ENCODE assay signal across 18 cellular contexts in the genomic region with DNA sequence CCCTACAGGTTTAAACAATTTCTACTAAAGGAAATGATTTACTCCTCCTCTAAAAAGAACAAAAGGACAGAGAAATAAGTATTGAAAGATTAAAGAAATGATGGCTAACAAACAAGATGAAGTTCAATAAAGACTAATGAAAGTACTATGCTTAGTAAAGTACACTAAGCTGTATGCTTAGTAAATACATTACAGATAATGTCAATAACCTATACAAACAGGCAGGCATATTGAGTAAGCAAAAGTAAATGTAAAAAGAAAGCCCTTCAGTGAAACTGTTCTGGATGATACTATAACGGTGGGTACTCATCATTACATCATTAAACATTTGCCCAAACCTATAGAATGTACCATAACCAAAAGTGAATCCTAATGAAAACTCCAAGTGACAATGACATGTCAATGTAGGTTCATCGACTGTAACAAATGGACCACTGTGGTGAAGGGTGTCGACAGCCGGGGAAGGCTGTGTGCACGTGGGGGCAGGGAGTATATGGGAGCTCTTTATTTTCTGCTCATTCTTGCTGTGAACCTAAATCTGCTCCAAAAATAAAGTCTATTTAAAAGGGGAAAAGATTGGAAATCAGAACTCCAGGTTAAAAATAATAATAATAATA. TPM values are rescaled to one million over a fixed set of nuclear protein-coding genes. Genes with fewer than 3 reads are reported as not detected.
A peak's percentile ranks its signal among the peaks of the same experiment; 100 is the strongest.
DNase-seq lines count a peak whose midpoint lies in the region; ATAC-seq, FAIRE-seq and TF ChIP-seq lines count a peak whose summit lies in the region.
"Had no signal": no experiment of that assay in that cellular context is flagged by ENCODE, and none has a peak within 500 bp of the region (broad histone marks: within the 10 kb centered on the region; RNA-seq: fewer than 3 reads in every experiment).

No MANE protein-coding gene starts in this region.

- TF ChIP-seq POLR2A in K562 (conservative IDR thresholded peaks at IDR 0.05): no peak
- no peak for TF ChIP-seq POLR2A in tibial nerve (IDR thresholded peaks at IDR 0.05)

- H2AFZ ChIP-seq in K562 (ENCODE audit: low read depth, low read length): no peak overlapping the region

- peaks cover 0 to 2% of the 10 kb centered on the region in 2 donors for H3K27me3 Mint-ChIP-seq in CD8-positive, alpha-beta memory T cell
- H3K27me3 Mint-ChIP-seq: B cell; CD4-positive, CD25-positive, alpha-beta regulatory T cell had no signal

- no peak overlapping the region for H3K9ac ChIP-seq in K562 (ENCODE audit: insufficient read depth in 1 of 2, low read depth in 2 of 2, low read length in 2 of 2)

- peaks cover 49 to 74% (median 69%) of the 10 kb centered on the region in 3 donors for H3K4me1 Mint-ChIP-seq in CD8-positive, alpha-beta memory T cell

- H3K9me1 ChIP-seq in K562 (ENCODE audit: control insufficient read depth, insufficient read depth, low read length): no peaks in the 10 kb centered on the region

- intact Hi-C loops in K562 (cut with micrococcal nuclease): no loop called here

- no peak overlapping the region for H3K4me2 ChIP-seq in K562 (ENCODE audit: insufficient read depth, low read length)

- CTCF ChIA-PET in CD8-positive, alpha-beta memory T cell (lab: Charles Lee): no interaction called here
- CTCF ChIA-PET in K562 (lab: Yijun Ruan, JAX; ENCODE audit: low intra/inter-chr PET ratio): no interaction called here

- POLR2A ChIA-PET in CD8-positive, alpha-beta memory T cell (lab: Charles Lee): no interaction called here
- POLR2A ChIA-PET in K562 (lab: Yijun Ruan, JAX): no interaction called here

- peaks cover 20% of the 10 kb centered on the region for H3K4me1 ChIP-seq in CD8-positive, alpha-beta memory T cell (ENCODE audit: insufficient read depth, low read length)
- peaks cover 0 to 7% of the 10 kb centered on the region in 2 experiments; a peak in 2 of 5 replicates for H3K4me1 ChIP-seq in K562 (replicated peaks in 1 of 2; ENCODE audit: control insufficient read depth in 2 of 2, insufficient read depth in 2 of 2, low read length in 2 of 2)
- peaks cover 0 to 13% (median 0%) of the 10 kb centered on the region in 4 donors for H3K4me1 ChIP-seq in tibial nerve

- H3K27ac ChIP-seq in CD8-positive, alpha-beta memory T cell (ENCODE audit: low read depth, low read length): no peak overlapping the region
- H3K27ac ChIP-seq in K562 (ENCODE audit: extremely low read depth, low read depth, low read length) (no peak overlapping the region), tibial nerve (no peak overlapping the region)

- peak overlapping the region in 1 of 7 donors; percentile 37 for H3K4me3 Mint-ChIP-seq in CD8-positive, alpha-beta memory T cell
- H3K4me3 Mint-ChIP-seq: B cell; CD4-positive, CD25-positive, alpha-beta regulatory T cell; H9 had no signal

- DNase-seq in CD8-positive, alpha-beta memory T cell: no peak
- peak; percentile 33 for DNase-seq in NCI-H345 (lab: John Stamatoyannopoulos, UW)
- no peak for DNase-seq in K562 (ENCODE audit: extremely low read depth in 1 of 4, low spot score in 3 of 4)
- no peak for DNase-seq in tibial nerve (ENCODE audit: low spot score in 2 of 2)
- no peak for DNase-seq in T-helper 2 cell
- DNase-seq: CD4-positive, CD25-positive, alpha-beta regulatory T cell; DMS79 treated with DMSO at 0.1 percent for 48 hours; H9; NCI-H1105; NCI-H1694 treated with DMSO at 0.1 percent for 48 hours; NCI-H226; NCI-H526; Right ventricle myocardium superior; SW 1271 had no signal

- TF ChIP-seq EP300 in K562 (IDR thresholded peaks at IDR 0.05; ENCODE audit: low read length) (no peak), tibial nerve (IDR thresholded peaks at IDR 0.05) (no peak)

- peak overlapping the region in 7 of 8 donors; percentile 45 to 89 (median 70) for H3K27ac Mint-ChIP-seq in CD8-positive, alpha-beta memory T cell
- H3K27ac Mint-ChIP-seq: B cell; CD4-positive, CD25-positive, alpha-beta regulatory T cell; H9 had no signal

- TF ChIP-seq RAD21 in K562 (CRISPR knock-in tag; conservative IDR thresholded peaks at IDR 0.05 in 1 of 2, IDR thresholded peaks at IDR 0.05 in 1 of 2): no peak

- BruUV-seq in K562 (replicated peaks; lab: Mats Ljungman, UMichigan): no TSS peak

- no peaks in the 10 kb centered on the region for H3K27me3 ChIP-seq in CD8-positive, alpha-beta memory T cell (ENCODE audit: insufficient read depth, low read length, poor library complexity, severe bottlenecking)
- H3K27me3 ChIP-seq in K562 (ENCODE audit: control insufficient read depth in 2 of 2, insufficient read depth in 2 of 2, low read length in 2 of 2) (no peaks in the 10 kb centered on the region), tibial nerve (no peaks in the 10 kb centered on the region)

- in situ Hi-C loops in K562 (cut with MboI): no loop called here

- ATAC-seq in K562: no peak
- ATAC-seq in GM18873 (IDR thresholded peaks at IDR 0.05; ENCODE audit: low FRiP score, unreplicated experiment): no peak

- no peaks in the 10 kb centered on the region for H3K9me3 Mint-ChIP-seq in CD8-positive, alpha-beta memory T cell
- H3K9me3 Mint-ChIP-seq: CD4-positive, CD25-positive, alpha-beta regulatory T cell; H9 had no signal

- WGBS in K562 (ENCODE audit: insufficient coverage, low coverage, missing lambda C conversion rate): 61% methylated on average over 5 of the region's 5 CpGs
- 62 to 68% methylated on average over 5 of the region's 5 CpGs for WGBS in tibial nerve, 2 donors

- no peaks in the 10 kb centered on the region for H3K36me3 Mint-ChIP-seq in CD8-positive, alpha-beta memory T cell
- H3K36me3 Mint-ChIP-seq: CD4-positive, CD25-positive, alpha-beta regulatory T cell had no signal

- H3K4me3 ChIP-seq in CD8-positive, alpha-beta memory T cell (ENCODE audit: low read length): no peak overlapping the region
- H3K4me3 ChIP-seq in K562: no peak overlapping the region
- no peak overlapping the region for H3K4me3 ChIP-seq in tibial nerve

- no peaks in the 10 kb centered on the region for H3K36me3 ChIP-seq in CD8-positive, alpha-beta memory T cell (ENCODE audit: insufficient read depth, low read length)
- H3K36me3 ChIP-seq in K562 (ENCODE audit: control insufficient read depth, insufficient read depth, low read length) (no peaks in the 10 kb centered on the region), tibial nerve (no peaks in the 10 kb centered on the region)

- H4K20me1 ChIP-seq in K562 (replicated peaks; ENCODE audit: control insufficient read depth, insufficient read depth, low read length): no peaks in the 10 kb centered on the region

- TF ChIP-seq CTCF in K562 (IDR thresholded peaks at IDR 0.05 in 2 of 3, conservative IDR thresholded peaks at IDR 0.05 in 1 of 3; ENCODE audit: insufficient read depth in 2 of 3, low read depth in 1 of 3, low read length in 3 of 3) (no peak), tibial nerve (IDR thresholded peaks at IDR 0.05) (no peak)

- FAIRE-seq in G401.6 (lab: Jason Lieb, UNC): peak; percentile 59
- FAIRE-seq in K562 (lab: Jason Lieb, UNC): no peak
- FAIRE-seq: HTR-8/SVneo had no signal

- H3K79me2 ChIP-seq in K562 (ENCODE audit: control insufficient read depth, insufficient read depth, low read length): peaks cover 13% of the 10 kb centered on the region; the same call in 2 of the 3 replicates

- H3K9me3 ChIP-seq in CD8-positive, alpha-beta memory T cell (ENCODE audit: low read length): no peaks in the 10 kb centered on the region
- H3K9me3 ChIP-seq in K562 (replicated peaks; ENCODE audit: control insufficient read depth, insufficient read depth, low read depth, low read length) (no peaks in the 10 kb centered on the region), tibial nerve (no peaks in the 10 kb centered on the region)

TF ChIP-seq in K562, 482 proteins besides CTCF, POLR2A, EP300 and RAD21:
- no peak for TF ChIP-seq TEAD1 (CRISPR knock-in tag; IDR thresholded peaks at IDR 0.05)
- TF ChIP-seq PBX2 (CRISPR knock-in tag; IDR thresholded peaks at IDR 0.05; ENCODE audit: low read depth): no peak
- TF ChIP-seq PBX2 (tag; conservative IDR thresholded peaks at IDR 0.05; ENCODE audit: low read depth): 0 out of 2 replicates have a peak, but pooled peaks have one; percentile 7

RNA-seq across cellular contexts. Expression of gene CYTH3, which starts 34.0 kb away (rescaled TPM):
- 1 to 10 TPM; 4.5 to 4.9 TPM for total RNA-seq in CD8-positive, alpha-beta memory T cell
- 15.7 TPM for polyA plus RNA-seq in CD8-positive, alpha-beta memory T cell
- 23.7 and 39.3 TPM in 2 replicates for total RNA-seq in K562 (2011; cell fraction: chromatin; rRNA removed; ENCODE audit: low replicate concordance)
- 19.7 and 23.5 TPM in 2 replicates for total RNA-seq in K562 (2011; cell fraction: nucleolus; rRNA removed)
- total RNA-seq in K562 (2011; cell fraction: nucleoplasm; rRNA removed): 22.3 and 24.9 TPM in 2 replicates
- total RNA-seq in K562 (2014; rRNA removed) (8.8 and 14.3 TPM in 2 replicates), K562 (2014; rRNA removed; fragmentation: Illumina TruSeq; extraction: Trizol) (7.4 and 8.4 TPM in 2 replicates), K562 (2015; rRNA removed; fragmentation: Illumina TruSeq; extraction: Trizol) (11.5 TPM in 2 replicates), K562 (2021) (14.8 and 15.2 TPM in 2 replicates), tibial nerve (10 to 100 TPM; 49.2 to 61.2 (median 53.2) TPM)
- polyA plus RNA-seq in K562 (2011; rRNA removed) (11.4 and 16.2 TPM in 2 replicates), K562 (2014; fragmentation: Illumina TruSeq; extraction: Trizol) (12.3 and 13.8 TPM in 2 replicates), K562 (2014; fragmentation: Nextera tagmentation; extraction: Ambion mirVana) (under 1 TPM; 0.25 to 0.42 TPM), K562 (2014; rRNA removed) (13.8 and 17.0 TPM in 2 replicates)
- 13.6 and 14.6 TPM in 2 replicates for polyA plus RNA-seq in K562 (2011; cell fraction: cytosol; rRNA removed)
- polyA plus RNA-seq in K562 (2011; cell fraction: nucleus; rRNA removed): 43.6 and 45.1 TPM in 2 replicates
- 11.3 and 12.8 TPM in 2 replicates for polyA plus RNA-seq in K562 (2012)
- 5.5 and 6.4 TPM in 2 replicates for polyA minus RNA-seq in K562 (2011; rRNA and poly(A)+ RNA removed)
- 8.1 and 9.3 TPM in 2 replicates for polyA minus RNA-seq in K562 (2011; cell fraction: cytosol; rRNA and poly(A)+ RNA removed)
- polyA minus RNA-seq in K562 (2011; cell fraction: nucleus; rRNA and poly(A)+ RNA removed): 9.8 and 12.1 TPM in 2 replicates
